Comparison of ENCODE assay signal across 11 cellular contexts in genomic region chr3:64351713-64352595, GRCh38.
A peak's percentile ranks its signal among the peaks of the same experiment; 100 is the strongest.
DNase-seq lines count a peak whose midpoint lies in the region; ATAC-seq and TF ChIP-seq lines count a peak whose summit lies in the region.
"Had no signal": no experiment of that assay in that cellular context is flagged by ENCODE, and none has a peak within 500 bp of the region (broad histone marks: within the 10 kb centered on the region; RNA-seq: fewer than 3 reads in every experiment).

No MANE protein-coding gene starts in this region.

- H3K27me3 ChIP-seq in IMR-90 (ENCODE audit: control insufficient read depth, insufficient read depth, low read length), result no peaks in the 10 kb centered on the region
- no peaks in the 10 kb centered on the region for H3K27me3 ChIP-seq in stomach
- H3K27me3 ChIP-seq: neutrophil had no signal

- peak overlapping the region; percentile 52 for H3K56ac ChIP-seq in IMR-90 (ENCODE audit: extremely low read depth, insufficient read depth, low read length)

- peak overlapping the region; percentile 86 for H2BK15ac ChIP-seq in IMR-90 (ENCODE audit: low read depth, low read length)

- H3K14ac ChIP-seq in IMR-90 (replicated peaks; ENCODE audit: low read depth, low read length), result peak overlapping the region; percentile 90

- peak overlapping the region; percentile 95 for H2AK5ac ChIP-seq in IMR-90 (ENCODE audit: low read depth, low read length)

- CTCF ChIA-PET in IMR-90 (lab: Yijun Ruan, JAX), result no interaction called here

- H3K9ac ChIP-seq in IMR-90 (ENCODE audit: low read depth, low read length), result peak overlapping the region; percentile 50; the same call in 1 of the 2 replicates

- H3K79me1 ChIP-seq in IMR-90 (ENCODE audit: low read depth in 1 of 2, low read length in 2 of 2), result peaks cover 0 to 33% of the 10 kb centered on the region in 2 experiments; a peak in 3 of 4 replicates

- TF ChIP-seq CTCF in IMR-90 (conservative IDR thresholded peaks at IDR 0.05; ENCODE audit: low read depth, low read length), result no peak
- TF ChIP-seq CTCF in stomach (IDR thresholded peaks at IDR 0.05), result no peak

- H3K9me1 ChIP-seq in IMR-90 (ENCODE audit: insufficient read depth, low read length), result peaks cover 19% of the 10 kb centered on the region

- H3K4me3 ChIP-seq in IMR-90 (ENCODE audit: insufficient read depth, low read depth, low read length) (no peak overlapping the region), stomach (no peak overlapping the region)

- TF ChIP-seq EP300 in stomach (IDR thresholded peaks at IDR 0.05), result no peak

- peak overlapping the region; percentile 99 for H3K18ac ChIP-seq in IMR-90 (ENCODE audit: low read depth, low read length)

- dilution Hi-C loops in IMR-90 (cut with HindIII; ENCODE audit: low sequenced_read_pairs, unreplicated experiment), result no loop called here

- H3K23ac ChIP-seq in IMR-90 (ENCODE audit: low read depth, low read length), result peak overlapping the region; percentile 69

- intact Hi-C loops in IMR-90 (cut with micrococcal nuclease), result loop anchor here (5.0 kb wide), 1 partner anchor 200 kb away; no protein-coding TSS in a partner anchor
- intact Hi-C loops in stomach (cut with DNase I; ENCODE audit: low total_unique reads), result no loop called here
- intact Hi-C loops in posterior cingulate gyrus (cut with DNase I), result no loop called here

- ATAC-seq in IMR-90 (ENCODE audit: low read depth), result peak; percentile 45; the same call in 1 of the 2 replicates
- no peak for ATAC-seq in HG02571 (IDR thresholded peaks at IDR 0.05; ENCODE audit: unreplicated experiment)
- no peak for ATAC-seq in HG02970 (IDR thresholded peaks at IDR 0.05; ENCODE audit: low FRiP score, unreplicated experiment)

- peak overlapping the region; percentile 91 for H2BK5ac ChIP-seq in IMR-90 (ENCODE audit: low read depth, low read length, poor library complexity, severe bottlenecking)

- peak overlapping the region; percentile 29; the same call in 1 of the 2 replicates for H3K4me2 ChIP-seq in IMR-90 (ENCODE audit: low read depth, low read length)

- WGBS in IMR-90 (ENCODE audit: extremely low coverage in 2 of 2, insufficient read length in 1 of 2), 2 experiments, result 40% methylated on average over 1 of the region's 6 CpGs; no CpG with 5 or more reads in 1 of the 2 experiments
- 65 to 80% (median 78%) methylated on average over 6 of the region's 6 CpGs for WGBS in stomach, 5 donors

- peaks cover 22% of the 10 kb centered on the region for H3K4me1 ChIP-seq in IMR-90 (ENCODE audit: control insufficient read depth, insufficient read depth, low read length)
- peaks cover 16 to 67% (median 42%) of the 10 kb centered on the region in 4 donors for H3K4me1 ChIP-seq in stomach

- H2AFZ ChIP-seq in IMR-90 (replicated peaks; ENCODE audit: low read length, poor library complexity), result peak overlapping the region; percentile 82

- peak overlapping the region; percentile 18 for H2AK9ac ChIP-seq in IMR-90 (replicated peaks; ENCODE audit: low read depth, low read length, poor library complexity)

- TF ChIP-seq RAD21 in IMR-90 (IDR thresholded peaks at IDR 0.05; ENCODE audit: low read length), result no peak

- H3K27ac ChIP-seq in IMR-90 (ENCODE audit: insufficient read depth, low read length), result peak overlapping the region; percentile 67
- H3K27ac ChIP-seq in stomach, result peak overlapping the region in 4 of 5 donors; percentile 5 to 75 (median 65)
- H3K27ac ChIP-seq: neutrophil had no signal

- peak overlapping the region; percentile 65 for H4K5ac ChIP-seq in IMR-90 (ENCODE audit: low read depth, low read length)

- DNase-seq in IMR-90, result peak; percentile 54
- peak; percentile 82 for DNase-seq in amniotic epithelial cell (ENCODE audit: low read depth)
- DNase-seq in iris pigment epithelial cell (ENCODE audit: low read depth), result peak; percentile 50
- DNase-seq in stomach, result peak; percentile 46
- no peak for DNase-seq in COLO668 (lab: John Stamatoyannopoulos, UW; ENCODE audit: unreplicated experiment)
- DNase-seq in posterior cingulate gyrus, result no peak
- DNase-seq: NCI-H1105, SHP77 had no signal

- H2BK120ac ChIP-seq in IMR-90 (ENCODE audit: low read depth, low read length), result peak overlapping the region; percentile 97

- H4K91ac ChIP-seq in IMR-90 (ENCODE audit: insufficient read depth, low read depth, low read length), result peak overlapping the region; percentile 94

- H2BK20ac ChIP-seq in IMR-90 (ENCODE audit: low read depth, low read length), result peak overlapping the region; percentile 97

- H3K9me3 ChIP-seq in IMR-90 (ENCODE audit: control insufficient read depth, insufficient read depth, low read length), result no peaks in the 10 kb centered on the region
- H3K9me3 ChIP-seq in stomach, result no peaks in the 10 kb centered on the region
- H3K9me3 ChIP-seq: neutrophil had no signal

- POLR2A ChIA-PET in IMR-90 (lab: Charles Lee; ENCODE audit: unreplicated experiment), result no interaction called here

- peak overlapping the region; percentile 94 for H3K4ac ChIP-seq in IMR-90 (ENCODE audit: low read depth, low read length)

- in situ Hi-C loops in IMR-90 (cut with MboI; ENCODE audit: low sequenced_read_pairs), result no loop called here

- no peaks in the 10 kb centered on the region for H4K20me1 ChIP-seq in IMR-90 (ENCODE audit: insufficient read depth, low read length)

- H4K8ac ChIP-seq in IMR-90 (ENCODE audit: low read depth in 2 of 2, low read length in 2 of 2), result peak overlapping the region; percentile 72 to 92

- TF ChIP-seq POLR2A in IMR-90 (IDR thresholded peaks at IDR 0.05; ENCODE audit: low read depth, low read length) (no peak), stomach (IDR thresholded peaks at IDR 0.05) (no peak)

- H3K36me3 ChIP-seq in IMR-90 (ENCODE audit: control insufficient read depth, insufficient read depth, low read length) (no peaks in the 10 kb centered on the region), stomach (no peaks in the 10 kb centered on the region)
- H3K36me3 ChIP-seq: neutrophil had no signal

- BruUV-seq in IMR-90 (replicated peaks; lab: Mats Ljungman, UMichigan), result no TSS peak

TF ChIP-seq in IMR-90, 13 proteins besides CTCF, POLR2A, EP300 and RAD21:
- TF ChIP-seq BHLHE40 (IDR thresholded peaks at IDR 0.05; ENCODE audit: low read depth, low read length) (0 out of 2 replicates have a peak, but pooled peaks have one; percentile 30), MXI1 (IDR thresholded peaks at IDR 0.05; ENCODE audit: borderline replicate concordance, low read depth, low read length) (no peak)

Comparison
In these comparisons a context has a peak if more than half of its experiments do, and no peak if none do; other contexts are left out.
1. DNase-seq: peak in IMR-90 (single experiment), amniotic epithelial cell (single experiment), iris pigment epithelial cell (single experiment) and stomach (single experiment); none in COLO668 (single experiment) and posterior cingulate gyrus (0 of 10).